ENCODE assay signal across 9 cellular contexts in genomic region chrX:13028871-13029336, GRCh38. TPM values are rescaled to one million over a fixed set of nuclear protein-coding genes. Genes with fewer than 3 reads are reported as not detected.
A peak's percentile ranks its signal among the peaks of the same experiment; 100 is the strongest.
DNase-seq lines count a peak whose midpoint lies in the region; ATAC-seq and TF ChIP-seq lines count a peak whose summit lies in the region.
"Had no signal": no experiment of that assay in that cellular context is flagged by ENCODE, and none has a peak within 500 bp of the region (broad histone marks: within the 10 kb centered on the region; RNA-seq: fewer than 3 reads in every experiment).

No MANE protein-coding gene starts in this region.

- H3K4me1 ChIP-seq in hepatocyte (ENCODE audit: insufficient read depth), result peaks cover 33% of the 10 kb centered on the region

- H3K9me3 ChIP-seq in hepatocyte (ENCODE audit: low read depth), result no peaks in the 10 kb centered on the region

- H3K36me3 ChIP-seq in hepatocyte (replicated peaks; ENCODE audit: insufficient read depth, low read depth), result no peaks in the 10 kb centered on the region

- peak; percentile 84 for ATAC-seq in SK-N-SH treated with all-trans-retinoic acid at 6 μM for 48 hours

- no peak overlapping the region for H3K4me3 ChIP-seq in hepatocyte
- H3K4me3 ChIP-seq in skin epidermis, result no peak overlapping the region

- H3K27ac ChIP-seq in hepatocyte (peak overlapping the region; percentile 95), skin epidermis (peak overlapping the region in 13 of 21 experiments; percentile 15 to 80 (median 40))

- no peaks in the 10 kb centered on the region for H3K27me3 ChIP-seq in hepatocyte

- peak; percentile 45 for DNase-seq in SIG-M5 treated with dmso at 0.1 percent for 504 hours (lab: John Stamatoyannopoulos, UW; ENCODE audit: unreplicated experiment)
- no peak for DNase-seq in SIG-M5 (lab: John Stamatoyannopoulos, UW)
- DNase-seq in hepatocyte (ENCODE audit: low spot score), result peak; percentile 57
- no peak for DNase-seq in activated effector memory CD4-positive, alpha-beta T cell treated with anti-CD3 and anti-CD28 coated beads, Interleukin-2, amount 50 U/mL, for 16 hours
- no peak for DNase-seq in pons (ENCODE audit: low spot score)
- DNase-seq in activated CD4-positive, CD25-positive, alpha-beta regulatory T cell (lab: John Stamatoyannopoulos, UW), result no peak
- DNase-seq: SHP77 treated with DMSO at 0.1 percent for 48 hours had no signal

- peak overlapping the region; percentile 54 for H3K4me2 ChIP-seq in hepatocyte

- 19% methylated on average over 1 of the region's 1 CpG for WGBS in hepatocyte (ENCODE audit: low lambda C conversion rate, missing lambda C conversion rate)

- no peak for TF ChIP-seq CTCF in hepatocyte (IDR thresholded peaks at IDR 0.05; ENCODE audit: poor library complexity)

- H3K9me2 ChIP-seq in hepatocyte (replicated peaks; ENCODE audit: insufficient read depth), result no peaks in the 10 kb centered on the region

- H2AFZ ChIP-seq in hepatocyte, result peak overlapping the region; percentile 22

- no peaks in the 10 kb centered on the region for H4K20me1 ChIP-seq in hepatocyte (ENCODE audit: insufficient read depth, poor library complexity, severe bottlenecking)

- no peaks in the 10 kb centered on the region for H3K79me2 ChIP-seq in hepatocyte

TF ChIP-seq in SK-N-SH treated with all-trans-retinoic acid at 6 μM for 48 hours, 23 proteins besides CTCF, POLR2A, EP300 and RAD21:
- TF ChIP-seq ZNF565 (CRISPR knock-in tag; conservative IDR thresholded peaks at IDR 0.05; ENCODE audit: low read depth), result no peak
- TF ChIP-seq TOX (CRISPR knock-in tag; IDR thresholded peaks at IDR 0.05; ENCODE audit: borderline replicate concordance), result no peak
- no peak for TF ChIP-seq POU6F1 (CRISPR knock-in tag; IDR thresholded peaks at IDR 0.05; ENCODE audit: borderline replicate concordance, low read depth)
- TF ChIP-seq PATZ1 (CRISPR knock-in tag; IDR thresholded peaks at IDR 0.05; ENCODE audit: borderline replicate concordance), result no peak
- no peak for TF ChIP-seq ZFP30 (CRISPR knock-in tag; IDR thresholded peaks at IDR 0.05)
- peak; percentile 53 for TF ChIP-seq ISL1 (CRISPR knock-in tag; IDR thresholded peaks at IDR 0.05)
- TF ChIP-seq TCF4 (CRISPR knock-in tag; IDR thresholded peaks at IDR 0.05; ENCODE audit: borderline replicate concordance), result no peak

RNA-seq across cellular contexts. Expression of gene FAM9C, which starts 15.5 kb away (rescaled TPM):
- total RNA-seq in hepatocyte, result not detected in 2 replicates
- not detected in 2 replicates for polyA plus RNA-seq in hepatocyte

RNA-seq across cellular contexts. Expression of gene TMSB4X, which starts 54.0 kb away (rescaled TPM):
- 6,141 and 6,242 TPM in 2 replicates for total RNA-seq in hepatocyte
- 9,038 and 9,758 TPM in 2 replicates for polyA plus RNA-seq in hepatocyte

Comparison
In these comparisons a context has a peak if more than half of its experiments do, and no peak if none do; other contexts are left out.
1. DNase-seq: peak in SIG-M5 treated with dmso at 0.1 percent for 504 hours (single experiment) and hepatocyte (single experiment); none in SIG-M5 (single experiment), activated effector memory CD4-positive, alpha-beta T cell treated with anti-CD3 and anti-CD28 coated beads, Interleukin-2, amount 50 U/mL, for 16 hours (single experiment), pons (single experiment) and activated CD4-positive, CD25-positive, alpha-beta regulatory T cell (0 of 4).